24 cellular contexts compared by ENCODE assay signal in the genomic region with DNA sequence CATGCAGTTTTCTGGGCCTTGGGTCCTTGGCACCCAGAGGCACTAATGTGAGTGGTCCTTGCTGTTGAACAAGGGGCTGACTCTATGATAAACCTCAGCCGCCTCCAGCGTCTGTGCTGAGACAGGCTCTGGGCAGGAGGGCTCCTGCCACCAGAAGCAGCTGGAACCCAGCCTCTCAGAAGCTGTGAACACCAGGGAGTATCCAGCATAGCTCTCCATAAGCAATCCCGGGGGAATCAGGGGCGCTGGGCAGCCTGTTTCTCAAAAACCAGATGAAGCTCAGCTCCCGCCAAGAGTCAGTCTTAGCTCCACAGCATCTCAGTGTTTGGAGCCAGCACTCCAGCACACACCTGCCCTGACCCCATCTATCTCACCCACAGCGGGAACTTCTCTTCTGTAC.
"Had no signal": no experiment of that assay in that cellular context is flagged by ENCODE, and none has a peak within 500 bp of the region (broad histone marks: within the 10 kb centered on the region; RNA-seq: fewer than 3 reads in every experiment).

No MANE protein-coding gene starts in this region.

- H3K27me3 ChIP-seq: body of pancreas, cardiac muscle cell, neutrophil, pancreas, transverse colon, uterus had no signal

- H3K27me3 Mint-ChIP-seq: activated naive CD4-positive, alpha-beta T cell treated with anti-CD3 and anti-CD28 coated beads, Interleukin-2, amount 50 U/mL, for 24 hours had no signal

- H3K36me3 ChIP-seq: cardiac muscle cell, lower lobe of right lung, neutrophil, pancreas, transverse colon, uterus, WERI-Rb-1 had no signal

- H3K9me3 Mint-ChIP-seq: activated CD4-positive, alpha-beta T cell treated with anti-CD3 and anti-CD28 coated beads, Interleukin-2, amount 10 ng/mL, durations not matched to agents 7 days and 5 days; activated naive CD4-positive, alpha-beta T cell treated with anti-CD3 and anti-CD28 coated beads, Interleukin-2, amount 50 U/mL, for 24 hours; dendritic cell treated with granulocyte-macrophage colony-stimulating factor and Interleukin-4, amounts not matched to agents 40 ng/mL and 50 ng/mL, for 4 days; naive B cell; stimulated activated effector memory CD8-positive, alpha-beta T cell treated with anti-CD3 and anti-CD28 coated beads, Interleukin-12 subunit alpha, Interleukin-12 subunit beta, amount 100 ng/mL, for 72 hours had no signal

- H3K27ac Mint-ChIP-seq: activated CD4-positive, alpha-beta T cell treated with anti-CD3 and anti-CD28 coated beads, Interleukin-2, amount 10 ng/mL, durations not matched to agents 7 days and 5 days; activated naive CD4-positive, alpha-beta T cell treated with anti-CD3 and anti-CD28 coated beads, Interleukin-2, amount 50 U/mL, for 24 hours; dendritic cell treated with granulocyte-macrophage colony-stimulating factor and Interleukin-4, amounts not matched to agents 40 ng/mL and 50 ng/mL, for 4 days; stimulated activated effector memory CD8-positive, alpha-beta T cell treated with anti-CD3 and anti-CD28 coated beads, Interleukin-12 subunit alpha, Interleukin-12 subunit beta, amount 100 ng/mL, for 72 hours had no signal

- H3K4me3 Mint-ChIP-seq: activated CD4-positive, alpha-beta T cell treated with anti-CD3 and anti-CD28 coated beads, Interleukin-2, amount 10 ng/mL, durations not matched to agents 7 days and 5 days; activated naive CD4-positive, alpha-beta T cell treated with anti-CD3 and anti-CD28 coated beads, Interleukin-2, amount 50 U/mL, for 24 hours; dendritic cell treated with granulocyte-macrophage colony-stimulating factor and Interleukin-4, amounts not matched to agents 40 ng/mL and 50 ng/mL, for 4 days; naive B cell; stimulated activated effector memory CD8-positive, alpha-beta T cell treated with anti-CD3 and anti-CD28 coated beads, Interleukin-12 subunit alpha, Interleukin-12 subunit beta, amount 100 ng/mL, for 72 hours had no signal

- H3K4me1 Mint-ChIP-seq: activated CD4-positive, alpha-beta T cell treated with anti-CD3 and anti-CD28 coated beads, Interleukin-2, amount 10 ng/mL, durations not matched to agents 7 days and 5 days; activated naive CD4-positive, alpha-beta T cell treated with anti-CD3 and anti-CD28 coated beads, Interleukin-2, amount 50 U/mL, for 24 hours; naive B cell; stimulated activated effector memory CD8-positive, alpha-beta T cell treated with anti-CD3 and anti-CD28 coated beads, Interleukin-12 subunit alpha, Interleukin-12 subunit beta, amount 100 ng/mL, for 72 hours had no signal

- DNase-seq: activated CD4-positive, alpha-beta T cell treated with anti-CD3 and anti-CD28 coated beads, Interleukin-2, amount 10 ng/mL, durations not matched to agents 7 days and 5 days; activated CD4-positive, CD25-positive, alpha-beta regulatory T cell treated with anti-CD3 and anti-CD28 coated beads, Interleukin-2, amount 50 U/mL, for 72 hours; activated gamma-delta T cell treated with Interleukin-2 at 50 U/mL for 16 hours; activated T-cell treated with anti-CD3 and anti-CD28 coated beads, Interleukin-2, amount 50 U/mL, for 1 hour; anterior cingulate cortex; body of pancreas; effector CD4-positive, alpha-beta T cell; erythroblast; foreskin fibroblast; kidney; lower lobe of right lung; naive B cell; pancreas; right cardiac atrium; stimulated activated CD4-positive, alpha-beta T cell treated with anti-CD3 and anti-CD28 coated beads, Interleukin-1b, Interleukin-23, amount 100 ng/mL, for 48 hours; transverse colon; uterus; WERI-Rb-1 had no signal

- H3K4me3 ChIP-seq: body of pancreas, cardiac muscle cell, lower lobe of right lung, pancreas, skin epidermis, transverse colon, uterus had no signal

- H3K4me1 ChIP-seq: uterus had no signal

- H3K27ac ChIP-seq: body of pancreas, cardiac muscle cell, lower lobe of right lung, neutrophil, pancreas, skin epidermis, transverse colon, uterus, WERI-Rb-1 had no signal

- H3K36me3 Mint-ChIP-seq: activated naive CD4-positive, alpha-beta T cell treated with anti-CD3 and anti-CD28 coated beads, Interleukin-2, amount 50 U/mL, for 24 hours; naive B cell; stimulated activated effector memory CD8-positive, alpha-beta T cell treated with anti-CD3 and anti-CD28 coated beads, Interleukin-12 subunit alpha, Interleukin-12 subunit beta, amount 100 ng/mL, for 72 hours had no signal

- H3K9me3 ChIP-seq: body of pancreas, lower lobe of right lung, neutrophil, pancreas, transverse colon, uterus had no signal
